Comparison of ENCODE assay signal across 9 cellular contexts in the genomic region with DNA sequence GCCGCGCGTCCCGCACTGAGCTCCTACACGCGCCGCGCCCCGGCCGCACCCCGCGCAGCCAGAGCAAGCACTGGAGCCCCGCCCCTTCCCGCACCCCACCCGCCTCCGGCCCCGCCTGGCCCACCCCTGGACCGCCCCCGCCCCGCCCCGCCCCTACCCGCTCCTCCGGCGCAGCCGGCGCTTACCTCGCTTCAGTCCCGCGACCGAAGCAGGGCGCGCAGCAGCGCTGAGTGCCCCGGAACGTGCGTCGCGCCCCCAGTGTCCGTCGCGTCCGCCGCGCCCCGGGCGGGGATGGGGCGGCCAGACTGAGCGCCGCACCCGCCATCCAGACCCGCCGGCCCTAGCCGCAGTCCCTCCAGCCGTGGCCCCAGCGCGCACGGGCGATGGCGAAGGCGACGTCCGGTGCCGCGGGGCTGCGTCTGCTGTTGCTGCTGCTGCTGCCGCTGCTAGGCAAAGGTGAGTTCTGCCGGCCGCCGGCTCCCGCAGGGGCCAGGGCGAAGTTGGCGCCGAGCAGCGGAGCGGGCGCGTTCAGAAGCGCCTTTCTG. TPM values are rescaled to one million over a fixed set of nuclear protein-coding genes. Genes with fewer than 3 reads are reported as not detected.
DNase-seq lines count a peak whose midpoint lies in the region; ATAC-seq and TF ChIP-seq lines count a peak whose summit lies in the region.
"Had no signal": no experiment of that assay in that cellular context is flagged by ENCODE, and none has a peak within 500 bp of the region (broad histone marks: within the 10 kb centered on the region; RNA-seq: fewer than 3 reads in every experiment).

A gene (plus strand): TSS at position 194 of the 545 bp plus-strand sequence. CDS start 190 bp downstream, at position 384.

- H3K4me1 ChIP-seq in foreskin keratinocyte (no peaks in the 10 kb centered on the region), ovary (ENCODE audit: insufficient read depth) (peaks cover 1% of the 10 kb centered on the region), thyroid gland (peaks cover 0 to 11% of the 10 kb centered on the region in 2 donors)

- peaks cover 4% of the 10 kb centered on the region for H3K36me3 Mint-ChIP-seq in T-helper 17 cell (ENCODE audit: low read depth)

- peak; percentile 42 for ATAC-seq in T-helper 17 cell
- ATAC-seq in foreskin keratinocyte = peak; percentile 58
- ATAC-seq in HG02588 (IDR thresholded peaks at IDR 0.05; ENCODE audit: unreplicated experiment) = no peak

- intact Hi-C loops in ovary (cut with DNase I) = no loop called here
- intact Hi-C loops in thyroid gland (cut with DNase I) = no loop called here

- no peaks in the 10 kb centered on the region for H3K36me3 ChIP-seq in ovary
- H3K36me3 ChIP-seq in thyroid gland = no peaks in the 10 kb centered on the region

- H3K4me1 Mint-ChIP-seq in T-helper 17 cell = peaks cover 8% of the 10 kb centered on the region

- TF ChIP-seq CTCF in foreskin keratinocyte (conservative IDR thresholded peaks at IDR 0.05) (no peak), ovary (IDR thresholded peaks at IDR 0.05) (no peak), thyroid gland (IDR thresholded peaks at IDR 0.05) (no peak)

- no peak within 1 kb of the TSS for H3K27ac ChIP-seq in foreskin keratinocyte
- no peak within 1 kb of the TSS for H3K27ac ChIP-seq in ovary
- H3K27ac ChIP-seq in thyroid gland = no peak within 1 kb of the TSS
- H3K27ac ChIP-seq: VCaP had no signal

- H3K27me3 ChIP-seq in foreskin keratinocyte (peaks cover 35% of the 10 kb centered on the region), ovary (no peaks in the 10 kb centered on the region), thyroid gland (no peaks in the 10 kb centered on the region)

- TF ChIP-seq EP300 in ovary (IDR thresholded peaks at IDR 0.05) = no peak

- no peak within 1 kb of the TSS for H3K27ac Mint-ChIP-seq in T-helper 17 cell

- peaks cover 58% of the 10 kb centered on the region for H3K27me3 Mint-ChIP-seq in T-helper 17 cell

- H3K4me3 ChIP-seq in ovary = peak within 1 kb of the TSS; percentile 24
- H3K4me3 ChIP-seq in thyroid gland (replicated peaks in 1 of 3) = peak within 1 kb of the TSS in 1 of 3 donors; percentile 12

- H3K9me3 ChIP-seq in T-helper 17 cell (ENCODE audit: control insufficient read depth, low read length, poor library complexity, severe bottlenecking) = no peaks in the 10 kb centered on the region
- H3K9me3 ChIP-seq in ovary = no peaks in the 10 kb centered on the region
- H3K9me3 ChIP-seq in thyroid gland = no peaks in the 10 kb centered on the region

- TF ChIP-seq POLR2A in ovary (IDR thresholded peaks at IDR 0.05) (no peak), thyroid gland (IDR thresholded peaks at IDR 0.05) (no peak)

- WGBS in ovary, 3 donors = 0 to 2% (median 0%) methylated on average over 27 to 78 of the region's 78 CpGs
- 0% methylated on average over 10 of the region's 78 CpGs; no CpG with 5 or more reads in 1 of the 2 donors for WGBS in thyroid gland, 2 donors

- H3K4me3 Mint-ChIP-seq in T-helper 17 cell = peak within 1 kb of the TSS; percentile 84

- peak; percentile 37 for DNase-seq in SIG-M5 treated with dmso at 0.1 percent for 504 hours (lab: John Stamatoyannopoulos, UW; ENCODE audit: unreplicated experiment)
- no peak for DNase-seq in SIG-M5 (lab: John Stamatoyannopoulos, UW)
- no peak for DNase-seq in T-helper 17 cell
- peak in 1 of 2 donors; percentile 27 for DNase-seq in foreskin keratinocyte
- no peak for DNase-seq in ovary
- DNase-seq in NAMALWA (ENCODE audit: low spot score) = no peak
- DNase-seq in thyroid gland = no peak

RNA-seq across cellular contexts. Expression of the gene that starts here (rescaled TPM):
- total RNA-seq in T-helper 17 cell (under 1 TPM in 1 of 2 donors, not detected in 1; 0.34 TPM), foreskin keratinocyte (1.2 and 1.3 TPM in 2 replicates), ovary (1 to 10 TPM in 2 of 7 donors, under 1 TPM in 5; 0.12 to 1.6 (median 0.92) TPM), thyroid gland (1 to 10 TPM in 2 of 4 donors, under 1 TPM in 2; 0.27 to 2.1 (median 0.88) TPM)
- polyA plus RNA-seq in foreskin keratinocyte (0.82 and 0.87 TPM in 2 replicates), ovary (under 1 TPM; 0.38 to 0.75 TPM)

Comparison
In these comparisons a context has a peak if more than half of its experiments do, and no peak if none do; other contexts are left out.
1. Peak in ATAC-seq in T-helper 17 cell; RNA of the gene not detected or under 1 TPM.